In the genomic region with DNA sequence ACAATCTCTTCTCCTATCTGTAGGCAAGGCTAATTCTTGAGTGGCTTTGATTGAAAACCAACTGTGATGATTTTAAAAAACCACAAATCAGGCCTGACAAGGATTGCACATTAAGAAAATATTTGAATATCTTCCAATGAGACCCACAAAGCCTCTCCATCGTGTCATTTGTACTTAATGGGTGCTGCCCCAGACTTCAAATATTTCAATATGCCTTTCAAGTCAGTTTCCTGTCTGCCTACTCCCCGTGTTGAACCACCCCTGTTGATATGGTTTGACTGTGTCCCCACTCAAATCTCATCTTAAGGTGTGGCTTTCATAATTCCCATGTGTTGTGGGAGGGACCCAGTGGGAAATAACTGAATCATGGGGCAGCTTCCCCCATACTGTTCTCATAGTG, we compare ENCODE assay signal across 27 cellular contexts.
"Had no signal": no experiment of that assay in that cellular context is flagged by ENCODE, and none has a peak within 500 bp of the region (broad histone marks: within the 10 kb centered on the region; RNA-seq: fewer than 3 reads in every experiment).

No MANE protein-coding gene starts in this region.

- ATAC-seq: esophagus mucosa, natural killer cell, right cardiac atrium had no signal

- H3K27me3 ChIP-seq: brain microvascular endothelial cell had no signal

- H3K4me3 ChIP-seq: thoracic aorta had no signal

- H3K4me3 Mint-ChIP-seq: activated B cell treated with CpG ODN at 0.5 μM for 24 hours; dendritic cell treated with granulocyte-macrophage colony-stimulating factor and Interleukin-4, amounts not matched to agents 40 ng/mL and 50 ng/mL, for 4 days; endodermal cell; immature natural killer cell; memory B cell; natural killer cell; T-helper 2 cell treated with Interferon-gamma antibody and Interleukin-4, amounts not matched to agents 5 μg/mL and 100 μg/mL, for 36 hours had no signal

- H3K36me3 ChIP-seq: brain microvascular endothelial cell, thoracic aorta had no signal

- H3K4me1 Mint-ChIP-seq: activated B cell treated with CpG ODN at 0.5 μM for 24 hours, immature natural killer cell, memory B cell, natural killer cell had no signal

- H3K27ac Mint-ChIP-seq: activated B cell treated with CpG ODN at 0.5 μM for 24 hours; dendritic cell treated with granulocyte-macrophage colony-stimulating factor and Interleukin-4, amounts not matched to agents 40 ng/mL and 50 ng/mL, for 4 days; endodermal cell; immature natural killer cell; memory B cell; natural killer cell; T-helper 2 cell treated with Interferon-gamma antibody and Interleukin-4, amounts not matched to agents 5 μg/mL and 100 μg/mL, for 36 hours had no signal

- DNase-seq: activated B cell treated with CpG ODN at 0.5 μM for 24 hours; activated CD4-positive, alpha-beta T cell treated with anti-CD3 and anti-CD28 coated beads for 4 hours; activated CD4-positive, alpha-beta T cell treated with anti-CD3 and anti-CD28 coated beads, Interleukin-2, amount 50 U/mL, for 48 hours; activated CD8-positive, alpha-beta memory T cell treated with anti-CD3 and anti-CD28 coated beads for 24 hours; activated effector memory CD4-positive, alpha-beta T cell treated with anti-CD3 and anti-CD28 coated beads, Interleukin-2, amount 50 U/mL, for 16 hours; activated naive CD4-positive, alpha-beta T cell treated with anti-CD3 and anti-CD28 coated beads, Interleukin-2, amount 50 U/mL, for 16 hours; aorta; brain microvascular endothelial cell; caudate nucleus; endodermal cell; foreskin fibroblast; head of caudate nucleus; hippocampal formation; immature natural killer cell; midbrain; natural killer cell; posterior cingulate gyrus; right cardiac atrium; stimulated activated CD4-positive, alpha-beta T cell treated with anti-CD3 and anti-CD28 coated beads, Interleukin-2, amount 100 ng/mL, for 48 hours; stimulated activated naive CD4-positive, alpha-beta T cell treated with Interleukin-2 at 50 U/mL for 16 hours; T-helper 1 cell; trophoblast cell had no signal

- H3K9me3 Mint-ChIP-seq: dendritic cell treated with granulocyte-macrophage colony-stimulating factor and Interleukin-4, amounts not matched to agents 40 ng/mL and 50 ng/mL, for 4 days; endodermal cell; natural killer cell; T-helper 2 cell treated with Interferon-gamma antibody and Interleukin-4, amounts not matched to agents 5 μg/mL and 100 μg/mL, for 36 hours had no signal
